16 cellular contexts compared by ENCODE assay signal in the genomic region with DNA sequence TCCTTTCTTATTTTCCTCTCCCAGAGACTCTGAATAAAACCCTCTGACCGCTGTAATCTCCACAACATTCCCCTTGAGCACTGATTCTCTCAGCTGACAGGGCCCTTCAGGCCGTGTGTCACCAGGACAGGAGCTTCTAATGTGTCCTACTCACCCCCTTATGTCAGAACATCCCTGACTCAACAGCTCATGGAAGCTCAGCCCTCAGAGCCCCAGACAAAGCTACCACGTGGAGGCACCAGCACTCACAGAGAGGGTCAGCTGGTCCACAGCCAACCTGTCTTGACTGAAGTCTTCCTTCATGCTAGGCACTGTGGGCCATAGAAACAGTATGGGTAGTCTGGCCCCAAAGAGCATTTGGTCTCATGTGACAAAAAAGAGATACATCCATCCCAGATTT. TPM values are rescaled to one million over a fixed set of nuclear protein-coding genes. Genes with fewer than 3 reads are reported as not detected.
DNase-seq lines count a peak whose midpoint lies in the region; ATAC-seq and TF ChIP-seq lines count a peak whose summit lies in the region.
"Had no signal": no experiment of that assay in that cellular context is flagged by ENCODE, and none has a peak within 500 bp of the region (broad histone marks: within the 10 kb centered on the region; RNA-seq: fewer than 3 reads in every experiment).

No MANE protein-coding gene starts in this region.

- H3K9me3 ChIP-seq in OCI-LY3 (ENCODE audit: insufficient read depth, low read length) (no peaks in the 10 kb centered on the region), esophagus squamous epithelium (no peaks in the 10 kb centered on the region), osteoblast (ENCODE audit: low read depth, low read length) (no peaks in the 10 kb centered on the region), hepatocyte (ENCODE audit: low read depth) (no peaks in the 10 kb centered on the region)
- no peaks in the 10 kb centered on the region for H3K9me3 ChIP-seq in naive thymus-derived CD4-positive, alpha-beta T cell (ENCODE audit: control insufficient read depth in 2 of 3, low read length in 3 of 3)

- no TSS peak for BruUV-seq in MCF 10A (replicated peaks; lab: Mats Ljungman, UMichigan)

- 60 to 63% methylated on average over 3 of the region's 3 CpGs for WGBS in esophagus squamous epithelium, 2 donors
- WGBS in hepatocyte (ENCODE audit: low lambda C conversion rate, missing lambda C conversion rate) = 75% methylated on average over 3 of the region's 3 CpGs

- no peak for ATAC-seq in naive thymus-derived CD4-positive, alpha-beta T cell
- ATAC-seq: Right ventricle myocardium inferior had no signal

- H2AFZ ChIP-seq in OCI-LY3 (ENCODE audit: low read depth, low read length) (no peak overlapping the region), osteoblast (ENCODE audit: low read length) (no peak overlapping the region), hepatocyte (no peak overlapping the region)
- H2AFZ ChIP-seq: GM23338 had no signal

- H3K27me3 Mint-ChIP-seq in naive thymus-derived CD4-positive, alpha-beta T cell = peaks cover 23 to 74% (median 57%) of the 10 kb centered on the region in 5 donors
- no peaks in the 10 kb centered on the region for H3K27me3 Mint-ChIP-seq in MCF 10A (ENCODE audit: insufficient read depth, unreplicated experiment)

- POLR2A ChIA-PET in naive thymus-derived CD4-positive, alpha-beta T cell (lab: Charles Lee) = no interaction called here
- POLR2A ChIA-PET in MCF 10A (lab: Yijun Ruan, JAX) = no interaction called here

- CTCF ChIA-PET in naive thymus-derived CD4-positive, alpha-beta T cell (lab: Charles Lee) = no interaction called here
- CTCF ChIA-PET in MCF 10A (lab: Yijun Ruan, JAX) = interaction anchor here (0.6 to 1.6 kb wide), 3 partner anchors 11 to 567 kb away, joined by 5 to 7 read pairs (median 6); partner anchors contain the start of gene HOXC5

- TF ChIP-seq POLR2A in esophagus squamous epithelium (IDR thresholded peaks at IDR 0.05) = no peak

- no peaks in the 10 kb centered on the region for H3K79me2 ChIP-seq in OCI-LY3 (ENCODE audit: low read length)
- H3K79me2 ChIP-seq in osteoblast (ENCODE audit: insufficient read depth, low read length) = no peaks in the 10 kb centered on the region
- H3K79me2 ChIP-seq in hepatocyte = no peaks in the 10 kb centered on the region

- H3K27me3 ChIP-seq in OCI-LY3 (ENCODE audit: low read depth, low read length) (peaks cover 51% of the 10 kb centered on the region), esophagus squamous epithelium (peaks cover 0 to 4% (median 0%) of the 10 kb centered on the region in 4 donors), osteoblast (ENCODE audit: insufficient read depth, low read length) (no peaks in the 10 kb centered on the region), hepatocyte (no peaks in the 10 kb centered on the region)
- H3K27me3 ChIP-seq in naive thymus-derived CD4-positive, alpha-beta T cell (ENCODE audit: control insufficient read depth in 2 of 2, insufficient read depth in 2 of 2, low read length in 2 of 2) = peaks cover 0 to 5% of the 10 kb centered on the region in 2 donors

- H4K20me1 ChIP-seq in OCI-LY3 (ENCODE audit: insufficient read depth, low read length) (no peaks in the 10 kb centered on the region), osteoblast (ENCODE audit: insufficient read depth, low read length) (peaks cover 12% of the 10 kb centered on the region), hepatocyte (ENCODE audit: insufficient read depth, poor library complexity, severe bottlenecking) (no peaks in the 10 kb centered on the region)

- H3K9ac ChIP-seq in OCI-LY3 (ENCODE audit: low read length) = no peak overlapping the region

- H3K4me1 Mint-ChIP-seq in naive thymus-derived CD4-positive, alpha-beta T cell = no peaks in the 10 kb centered on the region
- no peaks in the 10 kb centered on the region for H3K4me1 Mint-ChIP-seq in MCF 10A (ENCODE audit: insufficient read depth, unreplicated experiment)
- H3K4me1 Mint-ChIP-seq: CD14-positive monocyte had no signal

- intact Hi-C loops in esophagus squamous epithelium (cut with DNase I) (no loop called here), MCF 10A (cut with micrococcal nuclease) (no loop called here)
- intact Hi-C loops in naive thymus-derived CD4-positive, alpha-beta T cell (cut with micrococcal nuclease) = loop anchor here in 1 of 2 donors (5.0 kb wide), 1 partner anchor 132 kb away; the partner anchor contains the start of gene HOXC8

- H3K27ac ChIP-seq in OCI-LY3 (ENCODE audit: low read length) = no peak overlapping the region
- H3K27ac ChIP-seq in esophagus squamous epithelium = peak overlapping the region in 3 of 4 donors; percentile 7 to 15 (median 13)
- H3K27ac ChIP-seq in osteoblast (ENCODE audit: low read depth, low read length) = no peak overlapping the region
- H3K27ac ChIP-seq in naive thymus-derived CD4-positive, alpha-beta T cell (ENCODE audit: low read depth, low read length) = no peak overlapping the region
- no peak overlapping the region for H3K27ac ChIP-seq in hepatocyte

- H3K4me3 ChIP-seq in OCI-LY3 (ENCODE audit: low read length) (no peak overlapping the region), esophagus squamous epithelium (no peak overlapping the region), osteoblast (ENCODE audit: insufficient read depth, low read length) (no peak overlapping the region), hepatocyte (no peak overlapping the region)
- no peak overlapping the region for H3K4me3 ChIP-seq in naive thymus-derived CD4-positive, alpha-beta T cell (ENCODE audit: low read length)
- H3K4me3 ChIP-seq: GM23338 had no signal

- peaks cover 0 to 6% (median 0%) of the 10 kb centered on the region in 5 donors for H3K36me3 Mint-ChIP-seq in naive thymus-derived CD4-positive, alpha-beta T cell
- H3K36me3 Mint-ChIP-seq in MCF 10A (ENCODE audit: insufficient read depth, unreplicated experiment) = peaks cover 6% of the 10 kb centered on the region
- H3K36me3 Mint-ChIP-seq: CD14-positive monocyte had no signal

- H3K36me3 ChIP-seq in OCI-LY3 (replicated peaks; ENCODE audit: low read depth, low read length) = no peaks in the 10 kb centered on the region
- no peaks in the 10 kb centered on the region for H3K36me3 ChIP-seq in esophagus squamous epithelium
- H3K36me3 ChIP-seq in osteoblast (ENCODE audit: insufficient read depth, low read length) = no peaks in the 10 kb centered on the region
- no peaks in the 10 kb centered on the region for H3K36me3 ChIP-seq in naive thymus-derived CD4-positive, alpha-beta T cell (ENCODE audit: control insufficient read depth in 2 of 3, insufficient read depth in 3 of 3, low read length in 3 of 3)
- no peaks in the 10 kb centered on the region for H3K36me3 ChIP-seq in hepatocyte (replicated peaks; ENCODE audit: insufficient read depth, low read depth)

- H3K4me2 ChIP-seq in OCI-LY3 (ENCODE audit: low read length) (no peak overlapping the region), osteoblast (ENCODE audit: insufficient read depth, low read length) (no peak overlapping the region), hepatocyte (no peak overlapping the region)
- H3K4me2 ChIP-seq: GM23338 had no signal

- TF ChIP-seq CTCF in OCI-LY3 (IDR thresholded peaks at IDR 0.05; ENCODE audit: low read depth, low read length) (peak; percentile 24; the same call in 1 of the 2 replicates), esophagus squamous epithelium (IDR thresholded peaks at IDR 0.05) (no peak), osteoblast (IDR thresholded peaks at IDR 0.05; ENCODE audit: extremely low read depth, low read depth, low read length) (no peak), hepatocyte (IDR thresholded peaks at IDR 0.05; ENCODE audit: poor library complexity) (no peak), MCF 10A (IDR thresholded peaks at IDR 0.05; ENCODE audit: unreplicated experiment) (no peak)

- H3K4me3 Mint-ChIP-seq in naive thymus-derived CD4-positive, alpha-beta T cell = no peak overlapping the region
- no peak overlapping the region for H3K4me3 Mint-ChIP-seq in MCF 10A (ENCODE audit: unreplicated experiment)
- H3K4me3 Mint-ChIP-seq: GM23338 had no signal

- H3K9me3 Mint-ChIP-seq in naive thymus-derived CD4-positive, alpha-beta T cell = no peaks in the 10 kb centered on the region
- H3K9me3 Mint-ChIP-seq in MCF 10A (ENCODE audit: unreplicated experiment) = no peaks in the 10 kb centered on the region
- H3K9me3 Mint-ChIP-seq: GM23338 had no signal

- peak; percentile 51 for DNase-seq in EH (ENCODE audit: low read depth)
- no peak for DNase-seq in esophagus squamous epithelium (lab: John Stamatoyannopoulos, UW)
- peak; percentile 79 for DNase-seq in osteoblast (ENCODE audit: insufficient read length, low spot score, missing footprints)
- no peak for DNase-seq in activated CD4-positive, alpha-beta T cell treated with anti-CD3 and anti-CD28 coated beads, Interleukin-2, amount 50 U/mL, for 48 hours
- no peak for DNase-seq in naive thymus-derived CD4-positive, alpha-beta T cell
- DNase-seq in hepatocyte (ENCODE audit: low spot score) = no peak
- DNase-seq in MCF 10A (ENCODE audit: unreplicated experiment) = no peak
- DNase-seq: Calu3, GDM1, NCI-H1092, NCI-H2227 treated with DMSO at 0.1 percent for 48 hours, NCI-H526 treated with DMSO at 0.1 percent for 48 hours had no signal

- no peaks in the 10 kb centered on the region for H3K9me2 ChIP-seq in hepatocyte (replicated peaks; ENCODE audit: insufficient read depth)

- no peak overlapping the region for H3K27ac Mint-ChIP-seq in naive thymus-derived CD4-positive, alpha-beta T cell
- no peak overlapping the region for H3K27ac Mint-ChIP-seq in MCF 10A (ENCODE audit: low read depth, unreplicated experiment)
- H3K27ac Mint-ChIP-seq: CD14-positive monocyte, GM23338 had no signal

- H3K4me1 ChIP-seq in OCI-LY3 (ENCODE audit: low read length) (no peaks in the 10 kb centered on the region), esophagus squamous epithelium (peaks cover 0 to 58% (median 5%) of the 10 kb centered on the region in 3 donors), osteoblast (ENCODE audit: insufficient read depth, low read length) (peaks cover 21% of the 10 kb centered on the region), hepatocyte (ENCODE audit: insufficient read depth) (peaks cover 45% of the 10 kb centered on the region)
- no peaks in the 10 kb centered on the region for H3K4me1 ChIP-seq in naive thymus-derived CD4-positive, alpha-beta T cell (ENCODE audit: control insufficient read depth in 2 of 2, insufficient read depth in 2 of 2, low read length in 2 of 2)

RNA-seq across cellular contexts. Expression of gene SMUG1, which starts 49.8 kb away (rescaled TPM):
- 10 to 100 TPM; 30.5 to 44.1 (median 38.7) TPM for total RNA-seq in esophagus squamous epithelium
- 23.5 and 36.5 TPM in 2 replicates for total RNA-seq in osteoblast
- total RNA-seq in naive thymus-derived CD4-positive, alpha-beta T cell = 10 to 100 TPM in 4 of 5 experiments, 1 to 10 TPM in 1; 9.4 to 29.9 (median 22.2) TPM
- polyA plus RNA-seq in naive thymus-derived CD4-positive, alpha-beta T cell = 10 to 100 TPM; 20.6 to 25.0 TPM
- 54.3 and 59.1 TPM in 2 replicates for total RNA-seq in hepatocyte
- 70.3 and 77.9 TPM in 2 replicates for polyA plus RNA-seq in hepatocyte
- total RNA-seq in MCF 10A (2022) = 42.6 and 52.8 TPM in 2 replicates

Comparison
In these comparisons a context has a peak if more than half of its experiments do, and no peak if none do; other contexts are left out.
1. DNase-seq: peak in EH (single experiment) and osteoblast (single experiment); none in esophagus squamous epithelium (single experiment), activated CD4-positive, alpha-beta T cell treated with anti-CD3 and anti-CD28 coated beads, Interleukin-2, amount 50 U/mL, for 48 hours (0 of 2), naive thymus-derived CD4-positive, alpha-beta T cell (0 of 9), hepatocyte (single experiment) and MCF 10A (single experiment).
2. H3K27ac ChIP-seq: peak in esophagus squamous epithelium (3 of 4); none in OCI-LY3 (single experiment), osteoblast (single experiment), naive thymus-derived CD4-positive, alpha-beta T cell (single experiment) and hepatocyte (single experiment).